2 cellular contexts compared by ENCODE assay signal in the genomic region with DNA sequence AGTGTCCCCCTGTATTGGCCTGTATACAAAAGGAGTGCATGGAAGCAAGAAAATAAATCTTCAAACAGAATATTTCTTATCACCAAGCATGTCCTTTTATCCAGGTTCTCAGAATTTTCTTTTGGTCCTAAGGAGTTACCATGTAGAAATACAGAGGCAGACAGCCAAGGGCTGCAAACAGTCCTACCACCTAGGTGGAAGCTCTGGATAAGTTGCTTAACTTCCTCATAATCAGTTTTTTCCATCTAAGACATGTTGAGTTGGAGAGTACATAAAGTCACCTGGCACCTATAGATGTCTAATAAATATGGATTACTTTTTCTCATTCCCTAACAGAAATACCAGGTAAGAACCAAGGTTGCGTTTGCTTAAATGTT.
TF ChIP-seq lines count a peak whose summit lies in the region.

No MANE protein-coding gene starts in this region.

TF ChIP-seq in SK-N-SH, 30 proteins besides CTCF, POLR2A, EP300 and RAD21:
- TF ChIP-seq, protein P1, sequence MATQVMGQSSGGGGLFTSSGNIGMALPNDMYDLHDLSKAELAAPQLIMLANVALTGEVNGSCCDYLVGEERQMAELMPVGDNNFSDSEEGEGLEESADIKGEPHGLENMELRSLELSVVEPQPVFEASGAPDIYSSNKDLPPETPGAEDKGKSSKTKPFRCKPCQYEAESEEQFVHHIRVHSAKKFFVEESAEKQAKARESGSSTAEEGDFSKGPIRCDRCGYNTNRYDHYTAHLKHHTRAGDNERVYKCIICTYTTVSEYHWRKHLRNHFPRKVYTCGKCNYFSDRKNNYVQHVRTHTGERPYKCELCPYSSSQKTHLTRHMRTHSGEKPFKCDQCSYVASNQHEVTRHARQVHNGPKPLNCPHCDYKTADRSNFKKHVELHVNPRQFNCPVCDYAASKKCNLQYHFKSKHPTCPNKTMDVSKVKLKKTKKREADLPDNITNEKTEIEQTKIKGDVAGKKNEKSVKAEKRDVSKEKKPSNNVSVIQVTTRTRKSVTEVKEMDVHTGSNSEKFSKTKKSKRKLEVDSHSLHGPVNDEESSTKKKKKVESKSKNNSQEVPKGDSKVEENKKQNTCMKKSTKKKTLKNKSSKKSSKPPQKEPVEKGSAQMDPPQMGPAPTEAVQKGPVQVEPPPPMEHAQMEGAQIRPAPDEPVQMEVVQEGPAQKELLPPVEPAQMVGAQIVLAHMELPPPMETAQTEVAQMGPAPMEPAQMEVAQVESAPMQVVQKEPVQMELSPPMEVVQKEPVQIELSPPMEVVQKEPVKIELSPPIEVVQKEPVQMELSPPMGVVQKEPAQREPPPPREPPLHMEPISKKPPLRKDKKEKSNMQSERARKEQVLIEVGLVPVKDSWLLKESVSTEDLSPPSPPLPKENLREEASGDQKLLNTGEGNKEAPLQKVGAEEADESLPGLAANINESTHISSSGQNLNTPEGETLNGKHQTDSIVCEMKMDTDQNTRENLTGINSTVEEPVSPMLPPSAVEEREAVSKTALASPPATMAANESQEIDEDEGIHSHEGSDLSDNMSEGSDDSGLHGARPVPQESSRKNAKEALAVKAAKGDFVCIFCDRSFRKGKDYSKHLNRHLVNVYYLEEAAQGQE (IDR thresholded peaks at IDR 0.05; ENCODE audit: low read depth, low read length): no peak
- TF ChIP-seq ELF1 (IDR thresholded peaks at IDR 0.05) (no peak), TCF12 (IDR thresholded peaks at IDR 0.05) (no peak), SMC3 (IDR thresholded peaks at IDR 0.05; ENCODE audit: low read depth, low read length) (no peak), JUND (IDR thresholded peaks at IDR 0.05) (no peak), RXRA (IDR thresholded peaks at IDR 0.05; ENCODE audit: borderline replicate concordance, low read depth) (no peak), SIN3A (IDR thresholded peaks at IDR 0.05; ENCODE audit: borderline replicate concordance, low read depth, low read length) (no peak), FOXM1 (IDR thresholded peaks at IDR 0.05; ENCODE audit: low read depth) (no peak)
- TF ChIP-seq, protein P2, sequence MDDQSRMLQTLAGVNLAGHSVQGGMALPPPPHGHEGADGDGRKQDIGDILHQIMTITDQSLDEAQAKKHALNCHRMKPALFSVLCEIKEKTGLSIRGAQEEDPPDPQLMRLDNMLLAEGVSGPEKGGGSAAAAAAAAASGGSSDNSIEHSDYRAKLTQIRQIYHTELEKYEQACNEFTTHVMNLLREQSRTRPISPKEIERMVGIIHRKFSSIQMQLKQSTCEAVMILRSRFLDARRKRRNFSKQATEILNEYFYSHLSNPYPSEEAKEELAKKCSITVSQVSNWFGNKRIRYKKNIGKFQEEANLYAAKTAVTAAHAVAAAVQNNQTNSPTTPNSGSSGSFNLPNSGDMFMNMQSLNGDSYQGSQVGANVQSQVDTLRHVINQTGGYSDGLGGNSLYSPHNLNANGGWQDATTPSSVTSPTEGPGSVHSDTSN (IDR thresholded peaks at IDR 0.05): no peak
- TF ChIP-seq, protein P3, sequence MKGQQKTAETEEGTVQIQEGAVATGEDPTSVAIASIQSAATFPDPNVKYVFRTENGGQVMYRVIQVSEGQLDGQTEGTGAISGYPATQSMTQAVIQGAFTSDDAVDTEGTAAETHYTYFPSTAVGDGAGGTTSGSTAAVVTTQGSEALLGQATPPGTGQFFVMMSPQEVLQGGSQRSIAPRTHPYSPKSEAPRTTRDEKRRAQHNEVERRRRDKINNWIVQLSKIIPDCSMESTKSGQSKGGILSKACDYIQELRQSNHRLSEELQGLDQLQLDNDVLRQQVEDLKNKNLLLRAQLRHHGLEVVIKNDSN (IDR thresholded peaks at IDR 0.05; ENCODE audit: borderline replicate concordance, low read depth): no peak

TF ChIP-seq in SK-N-SH treated with all-trans-retinoic acid at 6 μM for 48 hours, 23 proteins besides CTCF, POLR2A, EP300 and RAD21 (continued from another document):
- TF ChIP-seq TOX (CRISPR knock-in tag; IDR thresholded peaks at IDR 0.05; ENCODE audit: borderline replicate concordance): no peak
- TF ChIP-seq ISL1 (CRISPR knock-in tag; IDR thresholded peaks at IDR 0.05): no peak
- TF ChIP-seq, protein P4, sequence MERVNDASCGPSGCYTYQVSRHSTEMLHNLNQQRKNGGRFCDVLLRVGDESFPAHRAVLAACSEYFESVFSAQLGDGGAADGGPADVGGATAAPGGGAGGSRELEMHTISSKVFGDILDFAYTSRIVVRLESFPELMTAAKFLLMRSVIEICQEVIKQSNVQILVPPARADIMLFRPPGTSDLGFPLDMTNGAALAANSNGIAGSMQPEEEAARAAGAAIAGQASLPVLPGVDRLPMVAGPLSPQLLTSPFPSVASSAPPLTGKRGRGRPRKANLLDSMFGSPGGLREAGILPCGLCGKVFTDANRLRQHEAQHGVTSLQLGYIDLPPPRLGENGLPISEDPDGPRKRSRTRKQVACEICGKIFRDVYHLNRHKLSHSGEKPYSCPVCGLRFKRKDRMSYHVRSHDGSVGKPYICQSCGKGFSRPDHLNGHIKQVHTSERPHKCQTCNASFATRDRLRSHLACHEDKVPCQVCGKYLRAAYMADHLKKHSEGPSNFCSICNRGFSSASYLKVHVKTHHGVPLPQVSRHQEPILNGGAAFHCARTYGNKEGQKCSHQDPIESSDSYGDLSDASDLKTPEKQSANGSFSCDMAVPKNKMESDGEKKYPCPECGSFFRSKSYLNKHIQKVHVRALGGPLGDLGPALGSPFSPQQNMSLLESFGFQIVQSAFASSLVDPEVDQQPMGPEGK (CRISPR knock-in tag; IDR thresholded peaks at IDR 0.05; ENCODE audit: borderline replicate concordance): no peak
- no peak for TF ChIP-seq ZNF70 (CRISPR knock-in tag; IDR thresholded peaks at IDR 0.05)
